Comparison of ENCODE assay signal across 18 cellular contexts in genomic region chr13:44280461-44280860, GRCh38.
A peak's percentile ranks its signal among the peaks of the same experiment; 100 is the strongest.
DNase-seq lines count a peak whose midpoint lies in the region; TF ChIP-seq lines count a peak whose summit lies in the region.
"Had no signal": no experiment of that assay in that cellular context is flagged by ENCODE, and none has a peak within 500 bp of the region (broad histone marks: within the 10 kb centered on the region; RNA-seq: fewer than 3 reads in every experiment).

No MANE protein-coding gene starts in this region.

- no peaks in the 10 kb centered on the region for H3K9me3 ChIP-seq in right atrium auricular region
- H3K9me3 ChIP-seq: adrenal gland had no signal

- H3K27ac ChIP-seq in right atrium auricular region = no peak overlapping the region
- H3K27ac ChIP-seq: adrenal gland had no signal

- no peaks in the 10 kb centered on the region for H3K36me3 ChIP-seq in right atrium auricular region
- H3K36me3 ChIP-seq: adrenal gland had no signal

- H3K27me3 Mint-ChIP-seq in nephron progenitor cell (ENCODE audit: low read depth, poor library complexity) = peaks cover 8% of the 10 kb centered on the region

- H3K4me3 ChIP-seq in epithelial cell of esophagus (ENCODE audit: low read length) (no peak overlapping the region), right atrium auricular region (no peak overlapping the region)
- H3K4me3 ChIP-seq: adrenal gland had no signal

- H3K27ac Mint-ChIP-seq in nephron progenitor cell = no peak overlapping the region
- H3K27ac Mint-ChIP-seq: activated T-cell treated with anti-CD3 and anti-CD28 coated beads, Interleukin-2, amount 50 U/mL, for 72 hours; B cell had no signal

- peaks cover 31% of the 10 kb centered on the region for H3K4me1 Mint-ChIP-seq in nephron progenitor cell

- no peaks in the 10 kb centered on the region for H3K27me3 ChIP-seq in right atrium auricular region
- H3K27me3 ChIP-seq: adrenal gland had no signal

- DNase-seq in Daoy (ENCODE audit: low read depth) = peak; percentile 68
- peak; percentile 69 for DNase-seq in RPMI7951 (ENCODE audit: low read depth)
- peak; percentile 71 for DNase-seq in epithelial cell of esophagus (ENCODE audit: low read depth)
- peak; percentile 36 for DNase-seq in non-pigmented ciliary epithelial cell (ENCODE audit: low read depth)
- DNase-seq in nephron progenitor cell = no peak
- no peak for DNase-seq in HCEC 1CT
- DNase-seq in anterior cingulate cortex (lab: John Stamatoyannopoulos, UW) = no peak
- DNase-seq in right atrium auricular region (ENCODE audit: low spot score) = no peak
- DNase-seq: activated CD4-positive, alpha-beta T cell treated with anti-CD3 and anti-CD28 coated beads, Interleukin-2, amount 50 U/mL, for 4 hours; activated T-cell treated with anti-CD3 and anti-CD28 coated beads, Interleukin-2, amount 50 U/mL, for 72 hours; adrenal gland; DMS 273 treated with DMSO at 0.1 percent for 48 hours; glutamatergic neuron; immature natural killer cell; NCI-H2029; NCI-H510A treated with DMSO at 0.1 percent for 48 hours; right cardiac atrium had no signal

- peaks cover 0 to 4% of the 10 kb centered on the region in 2 donors for H3K4me1 ChIP-seq in right atrium auricular region
- H3K4me1 ChIP-seq: adrenal gland had no signal

- no peak overlapping the region for H3K4me3 Mint-ChIP-seq in nephron progenitor cell
- H3K4me3 Mint-ChIP-seq: activated T-cell treated with anti-CD3 and anti-CD28 coated beads, Interleukin-2, amount 50 U/mL, for 72 hours; B cell; immature natural killer cell had no signal

- no peak for TF ChIP-seq CTCF in epithelial cell of esophagus (IDR thresholded peaks at IDR 0.05; ENCODE audit: insufficient read depth, low read depth, low read length, missing control alignments)
- TF ChIP-seq CTCF in nephron progenitor cell (IDR thresholded peaks at IDR 0.05) = no peak
- no peak for TF ChIP-seq CTCF in right atrium auricular region (IDR thresholded peaks at IDR 0.05)

- no peaks in the 10 kb centered on the region for H3K9me3 Mint-ChIP-seq in nephron progenitor cell

- no peaks in the 10 kb centered on the region for H3K36me3 Mint-ChIP-seq in nephron progenitor cell (ENCODE audit: low read depth)

Comparison
In these comparisons a context has a peak if more than half of its experiments do, and no peak if none do; other contexts are left out.
1. DNase-seq: peak in Daoy (single experiment), RPMI7951 (single experiment), epithelial cell of esophagus (single experiment) and non-pigmented ciliary epithelial cell (single experiment); none in nephron progenitor cell (single experiment), HCEC 1CT (single experiment), anterior cingulate cortex (0 of 58) and right atrium auricular region (single experiment).